ENCODE assay signal across 2 cellular contexts in the genomic region with DNA sequence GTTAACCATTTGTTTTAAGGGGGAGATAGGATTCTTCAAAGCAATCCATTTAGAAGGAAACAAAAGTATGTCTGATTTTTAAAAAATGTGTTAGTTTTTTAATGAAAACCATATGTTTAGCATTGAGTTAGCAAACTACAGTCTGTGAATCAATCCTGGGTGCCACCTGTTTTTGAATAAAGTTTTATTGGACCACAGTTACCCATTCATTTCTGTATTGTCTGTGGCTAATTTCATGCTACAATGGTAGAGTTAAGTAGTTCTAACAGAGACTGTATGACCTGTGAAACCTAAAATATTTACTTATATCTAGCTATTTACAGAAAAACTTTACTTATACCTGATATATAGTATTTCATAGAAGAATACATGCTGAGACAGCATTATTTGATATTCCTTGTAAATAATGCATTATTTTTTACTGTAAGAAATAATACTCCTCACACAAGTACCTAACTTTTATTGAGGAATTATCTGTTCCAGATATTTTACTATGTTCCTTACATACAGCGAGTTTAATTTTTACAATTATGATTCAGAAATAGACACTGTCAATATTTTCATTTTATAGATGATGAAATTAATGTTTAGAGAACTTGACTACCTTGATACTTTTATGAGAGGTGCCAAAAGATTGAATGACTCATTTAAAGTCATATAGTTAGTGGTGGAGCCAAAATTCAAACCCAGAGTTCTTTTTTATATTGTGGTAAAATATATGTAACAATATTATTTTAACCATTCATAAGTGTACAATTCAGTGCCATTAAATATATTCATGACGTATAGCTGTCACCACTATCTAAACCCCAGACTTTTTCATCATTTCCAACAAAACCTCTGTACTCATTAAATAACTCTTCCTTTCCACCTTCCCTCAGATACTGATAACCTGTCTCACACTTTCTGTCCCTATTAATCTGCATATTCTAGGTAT.
TF ChIP-seq lines count a peak whose summit lies in the region.

No MANE protein-coding gene starts in this region.

TF ChIP-seq in IMR-90, 13 proteins besides CTCF, POLR2A, EP300 and RAD21:
- TF ChIP-seq, protein P1, sequence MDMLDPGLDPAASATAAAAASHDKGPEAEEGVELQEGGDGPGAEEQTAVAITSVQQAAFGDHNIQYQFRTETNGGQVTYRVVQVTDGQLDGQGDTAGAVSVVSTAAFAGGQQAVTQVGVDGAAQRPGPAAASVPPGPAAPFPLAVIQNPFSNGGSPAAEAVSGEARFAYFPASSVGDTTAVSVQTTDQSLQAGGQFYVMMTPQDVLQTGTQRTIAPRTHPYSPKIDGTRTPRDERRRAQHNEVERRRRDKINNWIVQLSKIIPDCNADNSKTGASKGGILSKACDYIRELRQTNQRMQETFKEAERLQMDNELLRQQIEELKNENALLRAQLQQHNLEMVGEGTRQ (IDR thresholded peaks at IDR 0.05; ENCODE audit: low read depth, low read length), result no peak
- TF ChIP-seq MAFK (IDR thresholded peaks at IDR 0.05; ENCODE audit: low read depth, low read length), result peak; percentile 80
TF ChIP-seq in IMR-90: peak in this region for 1.

TF ChIP-seq in K562, 482 proteins besides CTCF, POLR2A, EP300 and RAD21:
- TF ChIP-seq MAFF (IDR thresholded peaks at IDR 0.05; ENCODE audit: low read length), result peak; percentile 54; the same call in 1 of the 2 replicates
- no peak for TF ChIP-seq SAP30 (IDR thresholded peaks at IDR 0.05; ENCODE audit: borderline replicate concordance, insufficient read depth, low read depth, low read length, poor library complexity, severe bottlenecking)
- TF ChIP-seq CBX1 (IDR thresholded peaks at IDR 0.05; ENCODE audit: low read depth), result no peak
- TF ChIP-seq ZNF316 (IDR thresholded peaks at IDR 0.05), result peak; percentile 88
- TF ChIP-seq, protein P2, sequence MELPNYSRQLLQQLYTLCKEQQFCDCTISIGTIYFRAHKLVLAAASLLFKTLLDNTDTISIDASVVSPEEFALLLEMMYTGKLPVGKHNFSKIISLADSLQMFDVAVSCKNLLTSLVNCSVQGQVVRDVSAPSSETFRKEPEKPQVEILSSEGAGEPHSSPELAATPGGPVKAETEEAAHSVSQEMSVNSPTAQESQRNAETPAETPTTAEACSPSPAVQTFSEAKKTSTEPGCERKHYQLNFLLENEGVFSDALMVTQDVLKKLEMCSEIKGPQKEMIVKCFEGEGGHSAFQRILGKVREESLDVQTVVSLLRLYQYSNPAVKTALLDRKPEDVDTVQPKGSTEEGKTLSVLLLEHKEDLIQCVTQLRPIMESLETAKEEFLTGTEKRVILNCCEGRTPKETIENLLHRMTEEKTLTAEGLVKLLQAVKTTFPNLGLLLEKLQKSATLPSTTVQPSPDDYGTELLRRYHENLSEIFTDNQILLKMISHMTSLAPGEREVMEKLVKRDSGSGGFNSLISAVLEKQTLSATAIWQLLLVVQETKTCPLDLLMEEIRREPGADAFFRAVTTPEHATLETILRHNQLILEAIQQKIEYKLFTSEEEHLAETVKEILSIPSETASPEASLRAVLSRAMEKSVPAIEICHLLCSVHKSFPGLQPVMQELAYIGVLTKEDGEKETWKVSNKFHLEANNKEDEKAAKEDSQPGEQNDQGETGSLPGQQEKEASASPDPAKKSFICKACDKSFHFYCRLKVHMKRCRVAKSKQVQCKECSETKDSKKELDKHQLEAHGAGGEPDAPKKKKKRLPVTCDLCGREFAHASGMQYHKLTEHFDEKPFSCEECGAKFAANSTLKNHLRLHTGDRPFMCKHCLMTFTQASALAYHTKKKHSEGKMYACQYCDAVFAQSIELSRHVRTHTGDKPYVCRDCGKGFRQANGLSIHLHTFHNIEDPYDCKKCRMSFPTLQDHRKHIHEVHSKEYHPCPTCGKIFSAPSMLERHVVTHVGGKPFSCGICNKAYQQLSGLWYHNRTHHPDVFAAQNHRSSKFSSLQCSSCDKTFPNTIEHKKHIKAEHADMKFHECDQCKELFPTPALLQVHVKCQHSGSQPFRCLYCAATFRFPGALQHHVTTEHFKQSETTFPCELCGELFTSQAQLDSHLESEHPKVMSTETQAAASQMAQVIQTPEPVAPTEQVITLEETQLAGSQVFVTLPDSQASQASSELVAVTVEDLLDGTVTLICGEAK (IDR thresholded peaks at IDR 0.05), result peak; percentile 83
- TF ChIP-seq, protein P2 (CRISPR knock-in tag; IDR thresholded peaks at IDR 0.05), result no peak
- peak; percentile 72 for TF ChIP-seq MAFG (tag; conservative IDR thresholded peaks at IDR 0.05)
- TF ChIP-seq C11orf30 (IDR thresholded peaks at IDR 0.05; ENCODE audit: low read depth), result peak; percentile 67
- no peak for TF ChIP-seq TAF7 (tag; IDR thresholded peaks at IDR 0.05)
- no peak for TF ChIP-seq GTF2E2 (tag; IDR thresholded peaks at IDR 0.05)
- TF ChIP-seq MAFK (IDR thresholded peaks at IDR 0.05; ENCODE audit: low read length), result peak; percentile 73; the same call in 1 of the 2 replicates
- no peak for TF ChIP-seq PTBP1 (IDR thresholded peaks at IDR 0.05; ENCODE audit: low read depth, low read length)
- TF ChIP-seq, protein P3, sequence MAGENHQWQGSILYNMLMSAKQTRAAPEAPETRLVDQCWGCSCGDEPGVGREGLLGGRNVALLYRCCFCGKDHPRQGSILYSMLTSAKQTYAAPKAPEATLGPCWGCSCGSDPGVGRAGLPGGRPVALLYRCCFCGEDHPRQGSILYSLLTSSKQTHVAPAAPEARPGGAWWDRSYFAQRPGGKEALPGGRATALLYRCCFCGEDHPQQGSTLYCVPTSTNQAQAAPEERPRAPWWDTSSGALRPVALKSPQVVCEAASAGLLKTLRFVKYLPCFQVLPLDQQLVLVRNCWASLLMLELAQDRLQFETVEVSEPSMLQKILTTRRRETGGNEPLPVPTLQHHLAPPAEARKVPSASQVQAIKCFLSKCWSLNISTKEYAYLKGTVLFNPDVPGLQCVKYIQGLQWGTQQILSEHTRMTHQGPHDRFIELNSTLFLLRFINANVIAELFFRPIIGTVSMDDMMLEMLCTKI (IDR thresholded peaks at IDR 0.05; ENCODE audit: partially characterized antibody), result no peak
- no peak for TF ChIP-seq HMBOX1 (IDR thresholded peaks at IDR 0.05)
- TF ChIP-seq ZC3H8 (IDR thresholded peaks at IDR 0.05), result no peak
